Comparison of ENCODE assay signal across 1 cellular context in the genomic region with DNA sequence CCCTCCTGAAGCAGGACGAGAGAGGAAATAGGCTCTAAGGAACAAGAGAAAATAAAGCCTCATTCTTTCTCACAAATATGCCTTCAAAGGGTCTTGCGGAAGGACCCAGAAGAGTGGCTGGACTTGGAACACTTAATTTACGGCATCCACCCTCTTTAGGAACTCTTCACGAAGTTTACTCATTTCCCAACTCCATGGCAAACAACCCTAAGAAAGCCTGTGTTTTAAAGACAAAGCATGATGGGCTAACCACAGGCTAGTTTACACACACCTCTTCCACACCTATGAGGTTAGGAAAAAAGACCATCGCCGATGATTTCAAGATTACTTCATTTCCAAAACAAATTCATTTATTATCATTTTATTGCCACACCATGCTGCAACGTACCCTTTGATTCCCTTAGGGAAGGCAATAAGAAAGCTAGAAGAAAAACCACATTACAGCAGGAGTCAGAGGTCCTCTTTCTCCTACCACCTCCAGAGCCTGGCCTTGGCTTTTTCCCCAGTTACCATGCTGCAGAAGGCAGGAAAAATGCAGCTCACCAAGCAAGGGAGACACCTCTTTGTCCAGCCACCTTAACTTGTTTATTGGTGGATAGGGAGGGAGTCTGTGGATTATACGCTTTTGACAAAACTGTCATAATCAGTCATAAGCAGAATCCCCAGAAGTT.
TF ChIP-seq lines count a peak whose summit lies in the region.

No MANE protein-coding gene starts in this region.

TF ChIP-seq in GM23338, 12 proteins besides CTCF, POLR2A, EP300 and RAD21 (continued from another document):
- TF ChIP-seq ZNF462 (CRISPR knock-in tag; IDR thresholded peaks at IDR 0.05), result no peak
- no peak for TF ChIP-seq REST (IDR thresholded peaks at IDR 0.05; ENCODE audit: unreplicated experiment)
- no peak for TF ChIP-seq EZH2phosphoT487 (IDR thresholded peaks at IDR 0.05; ENCODE audit: unreplicated experiment)
- no peak for TF ChIP-seq ETS1 (IDR thresholded peaks at IDR 0.05)
- TF ChIP-seq CREB1 (CRISPR knock-in tag; IDR thresholded peaks at IDR 0.05; ENCODE audit: low read depth), result no peak
- TF ChIP-seq STAT1 (IDR thresholded peaks at IDR 0.05; ENCODE audit: unreplicated experiment), result no peak
- no peak for TF ChIP-seq POLR2AphosphoS5 (IDR thresholded peaks at IDR 0.05; ENCODE audit: low read depth)
